Comparison of ENCODE assay signal across 16 cellular contexts in the genomic region with DNA sequence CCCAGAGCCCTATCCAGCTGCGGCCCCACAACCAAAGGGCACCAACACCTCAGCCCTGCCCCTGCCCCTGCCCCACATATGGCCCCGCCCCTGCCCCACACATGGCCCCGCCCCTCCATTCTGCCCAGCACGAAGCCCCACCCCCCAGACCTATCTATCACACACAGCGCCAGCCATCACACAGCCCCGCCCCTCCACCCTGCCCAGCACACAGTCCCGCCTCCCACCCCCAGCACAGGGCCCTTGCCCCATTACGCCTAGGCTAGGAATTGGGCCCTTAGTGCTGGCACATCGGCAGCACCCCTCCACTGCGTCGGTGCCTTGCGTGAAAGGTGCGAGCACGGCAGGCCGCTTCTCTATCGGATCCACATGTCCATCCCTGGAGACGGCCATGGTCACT.
DNase-seq lines count a peak whose midpoint lies in the region; ATAC-seq and TF ChIP-seq lines count a peak whose summit lies in the region.
"Had no signal": no experiment of that assay in that cellular context is flagged by ENCODE, and none has a peak within 500 bp of the region (broad histone marks: within the 10 kb centered on the region; RNA-seq: fewer than 3 reads in every experiment).

No MANE protein-coding gene starts in this region.

- ATAC-seq in HG03139 (IDR thresholded peaks at IDR 0.05; ENCODE audit: unreplicated experiment), result no peak
- ATAC-seq: activated T-helper 17 cell treated with anti-CD3 and anti-CD28 coated beads, Interleukin-2, amount 50 U/mL, for 72 hours; GM12878; pancreas had no signal

- WGBS in esophagus muscularis mucosa, result 91% methylated on average over 15 of the region's 17 CpGs

- TF ChIP-seq POLR2A in esophagus muscularis mucosa (IDR thresholded peaks at IDR 0.05; ENCODE audit: low read depth) (no peak), breast epithelium (IDR thresholded peaks at IDR 0.05) (no peak)

- DNase-seq in COLO668 (lab: John Stamatoyannopoulos, UW; ENCODE audit: unreplicated experiment) (peak; percentile 33), HUDEP-2 (lab: John Stamatoyannopoulos, UW; ENCODE audit: unreplicated experiment in 76 of 76) (peak in 61 of 76 experiments; percentile 1 to 94 (median 73)), esophagus muscularis mucosa (ENCODE audit: extremely low spot score) (no peak), breast epithelium (ENCODE audit: low spot score in 2 of 2) (no peak)
- DNase-seq in stimulated activated naive CD4-positive, alpha-beta T cell (lab: John Stamatoyannopoulos, UW), result no peak
- DNase-seq: GDM1; NCI-H2029 treated with DMSO at 0.1 percent for 48 hours; pancreas; stimulated activated CD4-positive, alpha-beta T cell treated with anti-CD3 and anti-CD28 coated beads, Interleukin-4, amount 100 ng/mL, for 4 hours; stimulated activated CD8-positive, alpha-beta memory T cell treated with anti-CD3 and anti-CD28 coated beads, Interleukin-4, amount 100 ng/mL, for 48 hours had no signal

- H3K4me3 Mint-ChIP-seq in brain, result no peak overlapping the region
- no peak overlapping the region for H3K4me3 Mint-ChIP-seq in nephron
- H3K4me3 Mint-ChIP-seq: activated T-helper 17 cell treated with anti-CD3 and anti-CD28 coated beads, Interleukin-2, amount 50 U/mL, for 72 hours had no signal

- TF ChIP-seq CTCF in brain (conservative IDR thresholded peaks at IDR 0.05) (no peak), nephron (IDR thresholded peaks at IDR 0.05; ENCODE audit: unreplicated experiment in 3 of 3) (no peak), esophagus muscularis mucosa (IDR thresholded peaks at IDR 0.05) (no peak), breast epithelium (IDR thresholded peaks at IDR 0.05) (no peak)

- H3K4me1 ChIP-seq in esophagus muscularis mucosa, result peaks cover 33 to 70% (median 57%) of the 10 kb centered on the region in 4 donors
- H3K4me1 ChIP-seq in breast epithelium, result peaks cover 0 to 3% of the 10 kb centered on the region in 2 donors
- H3K4me1 ChIP-seq: pancreas had no signal

- H3K27ac ChIP-seq in esophagus muscularis mucosa (replicated peaks in 1 of 4) (no peak overlapping the region), breast epithelium (peak overlapping the region in 1 of 2 donors; percentile 73)
- H3K27ac ChIP-seq: pancreas, thoracic aorta had no signal

- H3K36me3 Mint-ChIP-seq in brain (no peaks in the 10 kb centered on the region), nephron (ENCODE audit: low read depth) (no peaks in the 10 kb centered on the region)

- H3K36me3 ChIP-seq in esophagus muscularis mucosa (no peaks in the 10 kb centered on the region), breast epithelium (no peaks in the 10 kb centered on the region)
- H3K36me3 ChIP-seq: thoracic aorta had no signal

- H3K9me3 ChIP-seq in esophagus muscularis mucosa (no peaks in the 10 kb centered on the region), breast epithelium (no peaks in the 10 kb centered on the region)
- H3K9me3 ChIP-seq: pancreas, thoracic aorta had no signal

- H3K4me3 ChIP-seq in esophagus muscularis mucosa, result no peak overlapping the region
- no peak overlapping the region for H3K4me3 ChIP-seq in breast epithelium
- H3K4me3 ChIP-seq: GM12878, pancreas, thoracic aorta had no signal

- no peak for TF ChIP-seq EP300 in esophagus muscularis mucosa (IDR thresholded peaks at IDR 0.05)

- intact Hi-C loops in esophagus muscularis mucosa (cut with DNase I), result loop anchor here (10.0 kb wide), 1 partner anchor 521 kb away; no protein-coding TSS in a partner anchor
- intact Hi-C loops in breast epithelium (cut with DNase I; ENCODE audit: low total_unique reads), result loop anchor here (5.0 kb wide), 1 partner anchor 1574 kb away; no protein-coding TSS in a partner anchor

- H3K27me3 ChIP-seq in esophagus muscularis mucosa (no peaks in the 10 kb centered on the region), breast epithelium (no peaks in the 10 kb centered on the region)
- H3K27me3 ChIP-seq: pancreas had no signal

- H3K27ac Mint-ChIP-seq in brain (peak overlapping the region in 4 of 5 experiments; percentile 58 to 95 (median 87)), nephron (peak overlapping the region in 2 of 3 experiments; percentile 53 to 94)
- H3K27ac Mint-ChIP-seq: activated T-helper 17 cell treated with anti-CD3 and anti-CD28 coated beads, Interleukin-2, amount 50 U/mL, for 72 hours had no signal

- no peaks in the 10 kb centered on the region for H3K9me3 Mint-ChIP-seq in brain
- no peaks in the 10 kb centered on the region for H3K9me3 Mint-ChIP-seq in nephron
- H3K9me3 Mint-ChIP-seq: activated T-helper 17 cell treated with anti-CD3 and anti-CD28 coated beads, Interleukin-2, amount 50 U/mL, for 72 hours had no signal

- H3K27me3 Mint-ChIP-seq in brain (no peaks in the 10 kb centered on the region), nephron (ENCODE audit: low read depth) (no peaks in the 10 kb centered on the region)
- H3K27me3 Mint-ChIP-seq: activated T-helper 17 cell treated with anti-CD3 and anti-CD28 coated beads, Interleukin-2, amount 50 U/mL, for 72 hours had no signal

- H3K4me1 Mint-ChIP-seq in brain (peaks cover 95% of the 10 kb centered on the region), nephron (peaks cover 87% of the 10 kb centered on the region)

Comparison
In these comparisons a context has a peak if more than half of its experiments do, and no peak if none do; other contexts are left out.
1. DNase-seq: peak in COLO668 (single experiment) and HUDEP-2 (61 of 76); none in esophagus muscularis mucosa (single experiment), breast epithelium (0 of 2) and stimulated activated naive CD4-positive, alpha-beta T cell (0 of 6).